Comparison of ENCODE assay signal across 11 cellular contexts in the genomic region with DNA sequence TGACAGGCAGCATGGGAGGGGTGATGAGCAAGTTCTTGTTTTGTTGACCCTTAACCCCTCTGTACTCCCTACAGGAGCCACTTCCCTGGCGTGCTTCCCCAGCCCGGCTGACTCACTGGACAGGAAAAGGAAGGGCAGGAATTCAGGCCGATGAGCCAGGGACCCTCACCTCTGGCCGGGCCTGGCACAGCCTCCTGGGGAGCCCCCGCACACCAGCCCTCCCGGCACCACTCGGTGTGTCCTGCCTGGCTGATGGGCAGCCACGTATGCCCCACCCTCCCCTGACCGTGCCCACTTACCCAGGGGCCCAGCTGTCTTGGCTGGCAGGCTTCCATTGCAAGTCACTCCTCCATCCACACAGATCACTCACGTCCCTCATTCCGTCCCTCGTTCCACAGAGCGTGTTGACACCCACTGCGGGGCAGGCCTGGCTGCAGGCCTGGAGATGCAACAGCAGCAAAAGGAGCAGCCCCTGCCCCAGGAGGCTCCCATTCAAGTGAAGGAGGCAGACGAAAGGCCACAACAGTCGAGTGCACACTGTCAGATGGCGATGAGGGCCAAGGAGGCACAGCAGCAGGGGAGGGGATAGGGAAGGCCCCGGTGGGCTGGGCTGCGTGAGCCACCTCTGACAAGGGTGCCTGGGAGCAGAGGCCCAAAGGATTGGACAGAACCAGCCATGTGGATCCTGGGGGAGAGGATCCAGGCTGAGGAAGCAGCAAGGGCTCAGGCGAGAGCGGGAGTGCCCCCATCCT. TPM values are rescaled to one million over a fixed set of nuclear protein-coding genes. Genes with fewer than 3 reads are reported as not detected.
A peak's percentile ranks its signal among the peaks of the same experiment; 100 is the strongest.
DNase-seq lines count a peak whose midpoint lies in the region; ATAC-seq, FAIRE-seq and TF ChIP-seq lines count a peak whose summit lies in the region.
"Had no signal": no experiment of that assay in that cellular context is flagged by ENCODE, and none has a peak within 500 bp of the region (broad histone marks: within the 10 kb centered on the region; RNA-seq: fewer than 3 reads in every experiment).

No MANE protein-coding gene starts in this region.

- FAIRE-seq in endothelial cell of umbilical vein (lab: Jason Lieb, UNC), result peak; percentile 97
- FAIRE-seq: A204.1 had no signal

- no peaks in the 10 kb centered on the region for H4K20me1 ChIP-seq in endothelial cell of umbilical vein (replicated peaks; ENCODE audit: control insufficient read depth, extremely low read depth, insufficient read depth, low read length)

- POLR2A ChIA-PET in endothelial cell of umbilical vein (lab: Charles Lee), result no interaction called here

- H3K9me3 ChIP-seq in endothelial cell of umbilical vein (replicated peaks; ENCODE audit: control insufficient read depth, insufficient read depth, low read length), result no peaks in the 10 kb centered on the region
- no peaks in the 10 kb centered on the region for H3K9me3 ChIP-seq in mucosa of descending colon
- H3K9me3 ChIP-seq in vagina, result no peaks in the 10 kb centered on the region

- peak overlapping the region; percentile 78 for H3K9ac ChIP-seq in endothelial cell of umbilical vein (replicated peaks; ENCODE audit: extremely low read depth, insufficient read depth, low read length)

- H3K79me2 ChIP-seq in endothelial cell of umbilical vein (ENCODE audit: control insufficient read depth, insufficient read depth, low read length), result peaks cover 8% of the 10 kb centered on the region

- H3K4me2 ChIP-seq in endothelial cell of umbilical vein (ENCODE audit: insufficient read depth, low read length), result peak overlapping the region; percentile 2

- intact Hi-C loops in endothelial cell of umbilical vein (cut with micrococcal nuclease) (loop anchor here (1.0 to 2.0 kb wide), 3 partner anchors 9 to 64 kb away; no protein-coding TSS in a partner anchor), mucosa of descending colon (cut with DNase I, micrococcal nuclease) (loop anchor here (10.0 kb wide), 1 partner anchor 116 kb away; no protein-coding TSS in a partner anchor), vagina (cut with DNase I) (loop anchor here (10.0 kb wide), 1 partner anchor 106 kb away; no protein-coding TSS in a partner anchor)

- no peak overlapping the region for H2AFZ ChIP-seq in endothelial cell of umbilical vein (ENCODE audit: low read depth, low read length)

- no peaks in the 10 kb centered on the region for H3K9me1 ChIP-seq in endothelial cell of umbilical vein (replicated peaks; ENCODE audit: control insufficient read depth, extremely low read depth, insufficient read depth, low read length)

- CTCF ChIA-PET in endothelial cell of umbilical vein (lab: Charles Lee), result interaction anchor here (1.4 to 1.6 kb wide), 4 partner anchors 12 to 113 kb away, joined by 3 to 19 read pairs (median 6); no protein-coding TSS in a partner anchor

- DNase-seq in NCI-H1694 treated with DMSO at 0.1 percent for 48 hours (lab: John Stamatoyannopoulos, UW), result peak; percentile 27
- DNase-seq in NCI-H1694 (lab: John Stamatoyannopoulos, UW), result no peak
- peak; percentile 91 for DNase-seq in endothelial cell of umbilical vein (ENCODE audit: low read depth, low spot score)
- DNase-seq in mucosa of descending colon, result peak in 2 of 3 donors; percentile 38 to 60
- no peak for DNase-seq in vagina (ENCODE audit: extremely low spot score in 2 of 2)
- no peak for DNase-seq in activated naive CD4-positive, alpha-beta T cell (lab: John Stamatoyannopoulos, UW)
- no peak for DNase-seq in stimulated activated CD4-positive, alpha-beta T cell treated with anti-CD3 and anti-CD28 coated beads, Interleukin-2, amount 100 ng/mL, for 48 hours
- DNase-seq: SIG-M5 had no signal

- H3K4me3 ChIP-seq in endothelial cell of umbilical vein (replicated peaks in 1 of 3; ENCODE audit: insufficient read depth in 1 of 3, low read depth in 1 of 3, low read length in 3 of 3) (no peak overlapping the region), mucosa of descending colon (no peak overlapping the region), vagina (no peak overlapping the region)

- ATAC-seq in mucosa of descending colon (peak; percentile 23), HG02759 (IDR thresholded peaks at IDR 0.05; ENCODE audit: unreplicated experiment) (no peak)
- ATAC-seq: activated T-helper 17 cell treated with anti-CD3 and anti-CD28 coated beads, Interleukin-2, amount 50 U/mL, for 72 hours had no signal

- no peak for TF ChIP-seq POLR2A in endothelial cell of umbilical vein (IDR thresholded peaks at IDR 0.05; ENCODE audit: low read depth, low read length)
- TF ChIP-seq POLR2A in vagina (IDR thresholded peaks at IDR 0.05), result no peak

- peaks cover 53% of the 10 kb centered on the region for H3K4me1 ChIP-seq in endothelial cell of umbilical vein (ENCODE audit: control insufficient read depth, extremely low read depth, insufficient read depth, low read length)
- H3K4me1 ChIP-seq in mucosa of descending colon (ENCODE audit: low read depth), result peaks cover 23% of the 10 kb centered on the region
- peaks cover 50% of the 10 kb centered on the region for H3K4me1 ChIP-seq in vagina

- H3K27me3 ChIP-seq in endothelial cell of umbilical vein (ENCODE audit: control insufficient read depth in 2 of 2, insufficient read depth in 2 of 2, low read length in 2 of 2) (no peaks in the 10 kb centered on the region), vagina (no peaks in the 10 kb centered on the region)

- TF ChIP-seq CTCF in endothelial cell of umbilical vein (IDR thresholded peaks at IDR 0.05; ENCODE audit: extremely low read depth in 1 of 2, insufficient read depth in 1 of 2, low read depth in 1 of 2, low read length in 2 of 2) (no peak), mucosa of descending colon (IDR thresholded peaks at IDR 0.05) (no peak), vagina (IDR thresholded peaks at IDR 0.05) (no peak)

- dilution Hi-C loops in endothelial cell of umbilical vein (cut with MboI; ENCODE audit: extremely low pct_ligation_motif_present, low sequenced_read_pairs), result no loop called here

- TSS peak; percentile 21 for BruUV-seq in endothelial cell of umbilical vein (replicated peaks; lab: Mats Ljungman, UMichigan)

- H3K36me3 ChIP-seq in endothelial cell of umbilical vein (ENCODE audit: control insufficient read depth in 2 of 2, extremely low read depth in 1 of 2, insufficient read depth in 2 of 2, low read length in 2 of 2) (no peaks in the 10 kb centered on the region), mucosa of descending colon (ENCODE audit: low read depth) (no peaks in the 10 kb centered on the region), vagina (no peaks in the 10 kb centered on the region)

- peak overlapping the region; percentile 96 for H3K27ac ChIP-seq in endothelial cell of umbilical vein (ENCODE audit: insufficient read depth, low read depth, low read length)
- peak overlapping the region; percentile 90 for H3K27ac ChIP-seq in vagina

TF ChIP-seq in endothelial cell of umbilical vein, 7 proteins besides CTCF, POLR2A, EP300 and RAD21:
- TF ChIP-seq FOS (IDR thresholded peaks at IDR 0.05; ENCODE audit: borderline replicate concordance, insufficient read depth, low read length) (peak; percentile 98), POLR2AphosphoS5 (IDR thresholded peaks at IDR 0.05; ENCODE audit: insufficient read depth, low read depth, low read length) (peak; percentile 97), EZH2 (IDR thresholded peaks at IDR 0.05; ENCODE audit: borderline replicate concordance, low read depth, low read length, severe bottlenecking) (no peak), GATA2 (IDR thresholded peaks at IDR 0.05; ENCODE audit: insufficient read depth, insufficient read length, low read depth, low read length) (peak; percentile 55), JUN (IDR thresholded peaks at IDR 0.05; ENCODE audit: borderline replicate concordance, insufficient read depth, insufficient read length, low read depth) (peak; percentile 73), MYC (IDR thresholded peaks at IDR 0.05; ENCODE audit: low read depth, low read length) (no peak)
- TF ChIP-seq, protein P1, sequence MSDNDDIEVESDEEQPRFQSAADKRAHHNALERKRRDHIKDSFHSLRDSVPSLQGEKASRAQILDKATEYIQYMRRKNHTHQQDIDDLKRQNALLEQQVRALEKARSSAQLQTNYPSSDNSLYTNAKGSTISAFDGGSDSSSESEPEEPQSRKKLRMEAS (IDR thresholded peaks at IDR 0.05; ENCODE audit: insufficient read depth, insufficient read length), result no peak

RNA-seq across cellular contexts. Expression of a gene that starts 19.7 kb away (rescaled TPM):
- total RNA-seq in endothelial cell of umbilical vein (379 and 504 TPM in 2 replicates), mucosa of descending colon (100 to 1,000 TPM; 452 to 723 (median 672) TPM), vagina (366 TPM)
- polyA plus RNA-seq in endothelial cell of umbilical vein, result 943 and 1,225 TPM in 2 replicates
- polyA plus RNA-seq in endothelial cell of umbilical vein (2011; cell fraction: cytosol; rRNA removed), result 972 and 1,213 TPM in 2 replicates
- polyA plus RNA-seq in endothelial cell of umbilical vein (2011; cell fraction: nucleus; rRNA removed), result 481 and 655 TPM in 2 replicates
- polyA plus RNA-seq in endothelial cell of umbilical vein (2012), result 1,387 and 1,527 TPM in 2 replicates
- polyA minus RNA-seq in endothelial cell of umbilical vein, result 848 and 909 TPM in 2 replicates
- polyA minus RNA-seq in endothelial cell of umbilical vein (2011; cell fraction: cytosol; rRNA and poly(A)+ RNA removed), result 79.2 TPM
- 148 and 194 TPM in 2 replicates for polyA minus RNA-seq in endothelial cell of umbilical vein (2011; cell fraction: nucleus; rRNA and poly(A)+ RNA removed)

RNA-seq across cellular contexts. Expression of a gene that starts 56.0 kb away (rescaled TPM):
- 1,882 and 2,328 TPM in 2 replicates for total RNA-seq in endothelial cell of umbilical vein
- polyA plus RNA-seq in endothelial cell of umbilical vein, result 1,041 and 1,132 TPM in 2 replicates
- 1,164 and 1,406 TPM in 2 replicates for polyA plus RNA-seq in endothelial cell of umbilical vein (2011; cell fraction: cytosol; rRNA removed)
- polyA plus RNA-seq in endothelial cell of umbilical vein (2011; cell fraction: nucleus; rRNA removed), result 1,241 and 1,484 TPM in 2 replicates
- polyA plus RNA-seq in endothelial cell of umbilical vein (2012), result 546 and 824 TPM in 2 replicates
- 2,231 and 2,679 TPM in 2 replicates for polyA minus RNA-seq in endothelial cell of umbilical vein
- polyA minus RNA-seq in endothelial cell of umbilical vein (2011; cell fraction: cytosol; rRNA and poly(A)+ RNA removed), result not detected
- 1,538 and 1,756 TPM in 2 replicates for polyA minus RNA-seq in endothelial cell of umbilical vein (2011; cell fraction: nucleus; rRNA and poly(A)+ RNA removed)
- total RNA-seq in mucosa of descending colon, result 10 to 100 TPM; 34.3 to 82.5 (median 72.9) TPM
- total RNA-seq in vagina, result 334 TPM

Comparison
In these comparisons a context has a peak if more than half of its experiments do, and no peak if none do; other contexts are left out.
1. DNase-seq: peak in NCI-H1694 treated with DMSO at 0.1 percent for 48 hours (single experiment), endothelial cell of umbilical vein (single experiment) and mucosa of descending colon (2 of 3); none in NCI-H1694 (single experiment), vagina (0 of 2), activated naive CD4-positive, alpha-beta T cell (0 of 4) and stimulated activated CD4-positive, alpha-beta T cell treated with anti-CD3 and anti-CD28 coated beads, Interleukin-2, amount 100 ng/mL, for 48 hours (0 of 2).